Comparison of ENCODE assay signal across 9 cellular contexts in the genomic region with DNA sequence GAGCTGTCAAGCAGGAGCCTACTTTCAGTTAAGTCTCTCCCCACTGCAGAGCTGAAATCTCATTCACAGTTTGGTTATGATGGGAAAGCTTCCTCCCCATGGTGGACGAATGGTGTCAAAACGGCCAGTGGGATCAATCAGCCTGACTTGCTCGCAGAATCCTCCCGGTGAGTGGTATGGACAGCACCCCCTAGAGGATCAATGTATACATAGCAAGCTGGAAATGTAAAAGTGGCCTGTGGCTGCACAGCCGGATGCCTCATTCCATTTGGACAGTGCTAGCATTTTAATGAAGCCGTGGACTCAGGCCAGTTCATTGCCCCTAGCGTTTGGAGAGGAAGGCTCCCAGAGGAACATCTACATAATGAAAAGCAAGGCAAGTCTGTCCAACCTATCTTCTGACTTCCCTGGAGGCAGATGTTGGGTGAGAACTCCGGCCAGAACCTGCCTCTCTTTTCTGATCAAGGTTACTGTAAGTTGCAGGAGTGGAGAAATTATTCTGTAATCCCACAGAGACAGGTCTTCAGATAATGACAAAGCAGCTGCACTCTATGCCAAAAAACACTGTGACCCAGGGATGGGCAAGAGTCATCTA.
A peak's percentile ranks its signal among the peaks of the same experiment; 100 is the strongest.
DNase-seq lines count a peak whose midpoint lies in the region; ATAC-seq, FAIRE-seq and TF ChIP-seq lines count a peak whose summit lies in the region.
"Had no signal": no experiment of that assay in that cellular context is flagged by ENCODE, and none has a peak within 500 bp of the region (broad histone marks: within the 10 kb centered on the region; RNA-seq: fewer than 3 reads in every experiment).

No MANE protein-coding gene starts in this region.

- no peak overlapping the region for H3K23ac ChIP-seq in H1 (ENCODE audit: insufficient read length)

- H3K9me3 Mint-ChIP-seq in activated CD8-positive, alpha-beta T cell treated with anti-CD3 and anti-CD28 coated beads for 36 hours = no peaks in the 10 kb centered on the region
- H3K9me3 Mint-ChIP-seq in activated CD8-positive, alpha-beta T cell treated with anti-CD3 and anti-CD28 coated beads, Interleukin-2, amount 10 ng/mL, durations not matched to agents 7 days and 5 days (ENCODE audit: insufficient read depth) = no peaks in the 10 kb centered on the region

- no peak overlapping the region for H3K27ac ChIP-seq in H1 (ENCODE audit: low read depth, low read length)
- H3K27ac ChIP-seq in neural cell (ENCODE audit: low read length) = no peak overlapping the region

- no peak overlapping the region for H2BK20ac ChIP-seq in H1 (ENCODE audit: low read length)

- H3K4me3 Mint-ChIP-seq in activated CD8-positive, alpha-beta T cell treated with anti-CD3 and anti-CD28 coated beads for 36 hours = no peak overlapping the region
- H3K4me3 Mint-ChIP-seq in activated CD8-positive, alpha-beta T cell treated with anti-CD3 and anti-CD28 coated beads, Interleukin-2, amount 10 ng/mL, durations not matched to agents 7 days and 5 days = no peak overlapping the region

- WGBS in H1 (ENCODE audit: extremely low coverage in 1 of 2, insufficient coverage in 1 of 2, insufficient read length in 1 of 2, insufficient replicate concordance in 2 of 2, low coverage in 1 of 2, low lambda C conversion rate in 2 of 2, missing lambda C conversion rate in 1 of 2), 2 experiments = 52% methylated on average over 8 of the region's 8 CpGs; no CpG with 5 or more reads in 1 of the 2 experiments

- no peaks in the 10 kb centered on the region for H3K9me3 ChIP-seq in H1 (ENCODE audit: insufficient read depth in 2 of 2, low read depth in 1 of 2, low read length in 1 of 2)
- no peaks in the 10 kb centered on the region for H3K9me3 ChIP-seq in neural cell (ENCODE audit: low read length)

- no peaks in the 10 kb centered on the region for H3K23me2 ChIP-seq in H1 (ENCODE audit: low read depth, low read length)

- POLR2A ChIA-PET in activated CD8-positive, alpha-beta T cell treated with anti-CD3 and anti-CD28 coated beads for 36 hours (lab: Charles Lee) = no interaction called here
- POLR2A ChIA-PET in activated CD8-positive, alpha-beta T cell treated with anti-CD3 and anti-CD28 coated beads, Interleukin-2, amount 10 ng/mL, durations not matched to agents 7 days and 5 days (lab: Charles Lee) = no interaction called here
- POLR2A ChIA-PET in H1 (lab: Charles Lee; ENCODE audit: partially characterized antibody) = no interaction called here

- H2AK5ac ChIP-seq in H1 (ENCODE audit: low read depth, low read length) = no peak overlapping the region

- no peaks in the 10 kb centered on the region for H3K36me3 Mint-ChIP-seq in activated CD8-positive, alpha-beta T cell treated with anti-CD3 and anti-CD28 coated beads for 36 hours (ENCODE audit: low read depth)
- no peaks in the 10 kb centered on the region for H3K36me3 Mint-ChIP-seq in activated CD8-positive, alpha-beta T cell treated with anti-CD3 and anti-CD28 coated beads, Interleukin-2, amount 10 ng/mL, durations not matched to agents 7 days and 5 days (ENCODE audit: low read depth)

- peak; percentile 92 for FAIRE-seq in H1 (lab: Jason Lieb, UNC)
- FAIRE-seq: G401.6 had no signal

- no peak overlapping the region for H4K5ac ChIP-seq in H1 (ENCODE audit: insufficient read length, low read depth, low read length)

- no peak for TF ChIP-seq POLR2A in H1 (IDR thresholded peaks at IDR 0.05; ENCODE audit: control extremely low read depth in 1 of 2, low read depth in 2 of 2, low read length in 2 of 2)

- H3K9me2 ChIP-seq in neural cell (ENCODE audit: insufficient read depth, low read length) = no peaks in the 10 kb centered on the region

- H4K91ac ChIP-seq in H1 (replicated peaks; ENCODE audit: insufficient read length, low read length) = no peak overlapping the region

- H3K27me3 Mint-ChIP-seq in activated CD8-positive, alpha-beta T cell treated with anti-CD3 and anti-CD28 coated beads for 36 hours = no peaks in the 10 kb centered on the region
- no peaks in the 10 kb centered on the region for H3K27me3 Mint-ChIP-seq in activated CD8-positive, alpha-beta T cell treated with anti-CD3 and anti-CD28 coated beads, Interleukin-2, amount 10 ng/mL, durations not matched to agents 7 days and 5 days (ENCODE audit: low read depth)

- no peaks in the 10 kb centered on the region; the same call in 1 of the 2 replicates for H3K79me1 ChIP-seq in H1 (ENCODE audit: low read depth, low read length)

- peak; percentile 64 to 76 for TF ChIP-seq RAD21 in H1 (IDR thresholded peaks at IDR 0.05 in 1 of 2, conservative IDR thresholded peaks at IDR 0.05 in 1 of 2; ENCODE audit: low read depth in 2 of 2, low read length in 2 of 2)
- peak; percentile 33 for TF ChIP-seq RAD21 in neural cell (conservative IDR thresholded peaks at IDR 0.05)

- H4K20me1 ChIP-seq in H1 (replicated peaks in 1 of 2; ENCODE audit: control insufficient read depth in 1 of 2, insufficient read depth in 2 of 2, low read length in 2 of 2) (no peaks in the 10 kb centered on the region), neural cell (ENCODE audit: insufficient read depth) (no peaks in the 10 kb centered on the region)

- no peak overlapping the region for H2BK5ac ChIP-seq in H1 (ENCODE audit: low read depth, low read length)

- H3K4me3 ChIP-seq in H1 (ENCODE audit: extremely low read depth in 1 of 4, insufficient read depth in 2 of 4, low read depth in 3 of 4, low read length in 4 of 4) (no peak overlapping the region), neural cell (ENCODE audit: low read length) (no peak overlapping the region)

- no peak overlapping the region for H2BK12ac ChIP-seq in H1 (ENCODE audit: low read depth, low read length)

- H3K14ac ChIP-seq in H1 (ENCODE audit: insufficient read length) = no peak overlapping the region

- H3K4me1 Mint-ChIP-seq in activated CD8-positive, alpha-beta T cell treated with anti-CD3 and anti-CD28 coated beads for 36 hours (ENCODE audit: low read depth) = no peaks in the 10 kb centered on the region
- H3K4me1 Mint-ChIP-seq in activated CD8-positive, alpha-beta T cell treated with anti-CD3 and anti-CD28 coated beads, Interleukin-2, amount 10 ng/mL, durations not matched to agents 7 days and 5 days (ENCODE audit: low read depth) = no peaks in the 10 kb centered on the region

- no peak overlapping the region for H2AFZ ChIP-seq in H1 (ENCODE audit: low read length)
- H2AFZ ChIP-seq in neural cell (ENCODE audit: low read depth, low read length) = no peak overlapping the region

- no peak overlapping the region for H3K56ac ChIP-seq in H1 (replicated peaks; ENCODE audit: insufficient read length, low read depth, low read length)

- H3K79me2 ChIP-seq in H1 (ENCODE audit: control insufficient read depth in 1 of 2, insufficient read depth in 2 of 2, low read length in 2 of 2) = no peaks in the 10 kb centered on the region
- no peaks in the 10 kb centered on the region for H3K79me2 ChIP-seq in neural cell (replicated peaks; ENCODE audit: insufficient read depth, low read length)

- peak; percentile 37 for ATAC-seq in activated CD8-positive, alpha-beta T cell treated with anti-CD3 and anti-CD28 coated beads for 36 hours
- no peak for ATAC-seq in activated CD8-positive, alpha-beta T cell treated with anti-CD3 and anti-CD28 coated beads, Interleukin-2, amount 10 ng/mL, durations not matched to agents 7 days and 5 days
- no peak for ATAC-seq in HG03354 (IDR thresholded peaks at IDR 0.05; ENCODE audit: poor library complexity, severe bottlenecking, unreplicated experiment)

- intact Hi-C loops in activated CD8-positive, alpha-beta T cell treated with anti-CD3 and anti-CD28 coated beads for 36 hours (cut with micrococcal nuclease) = no loop called here

- H2BK120ac ChIP-seq in H1 (replicated peaks; ENCODE audit: low read depth, low read length) = no peak overlapping the region

- TF ChIP-seq EP300 in H1 (IDR thresholded peaks at IDR 0.05; ENCODE audit: borderline replicate concordance in 1 of 2, low read depth in 2 of 2, low read length in 2 of 2) (no peak), neural cell (conservative IDR thresholded peaks at IDR 0.05; ENCODE audit: poor library complexity, severe bottlenecking) (no peak)

- H3K9ac ChIP-seq in H1 (replicated peaks in 1 of 4; ENCODE audit: extremely low read depth in 1 of 4, low read depth in 3 of 4, low read length in 3 of 4) (no peak overlapping the region), neural cell (ENCODE audit: low read length) (no peak overlapping the region)

- CTCF ChIA-PET in activated CD8-positive, alpha-beta T cell treated with anti-CD3 and anti-CD28 coated beads for 36 hours (lab: Charles Lee) = interaction anchor here (0.7 to 3.1 kb wide), 8 partner anchors 11 to 442 kb away, joined by 3 to 19 read pairs (median 4); no protein-coding TSS in a partner anchor
- CTCF ChIA-PET in activated CD8-positive, alpha-beta T cell treated with anti-CD3 and anti-CD28 coated beads, Interleukin-2, amount 10 ng/mL, durations not matched to agents 7 days and 5 days (lab: Charles Lee) = interaction anchor here (0.7 to 1.6 kb wide), 3 partner anchors 11 to 26 kb away, joined by 3 read pairs; no protein-coding TSS in a partner anchor
- CTCF ChIA-PET in H1 (lab: Charles Lee; ENCODE audit: partially characterized antibody) = interaction anchor here (0.6 to 9.5 kb wide), 56 partner anchors 8 to 874 kb away, joined by 3 to 146 read pairs (median 4); no protein-coding TSS in a partner anchor

- TF ChIP-seq CTCF in activated CD8-positive, alpha-beta T cell treated with anti-CD3 and anti-CD28 coated beads for 36 hours (IDR thresholded peaks at IDR 0.05) = peak; percentile 20
- TF ChIP-seq CTCF in H1 (IDR thresholded peaks at IDR 0.05; ENCODE audit: control extremely low read depth in 1 of 3, insufficient read depth in 1 of 3, low read depth in 1 of 3, low read length in 3 of 3) (peak; percentile 72 to 92 (median 82)), neural cell (IDR thresholded peaks at IDR 0.05; ENCODE audit: poor library complexity, severe bottlenecking) (peak; percentile 53)

- H3K27me3 ChIP-seq in H1 (replicated peaks in 1 of 4; ENCODE audit: control insufficient read depth in 3 of 4, extremely low read depth in 1 of 4, insufficient read depth in 3 of 4, low read length in 3 of 4) = no peaks in the 10 kb centered on the region
- H3K27me3 ChIP-seq in neural cell (ENCODE audit: insufficient read depth, low read depth, low read length) = no peaks in the 10 kb centered on the region

- H4K8ac ChIP-seq in H1 (ENCODE audit: extremely low read depth, insufficient read depth, low read length) = no peak overlapping the region

- no peak overlapping the region for H3K4me2 ChIP-seq in H1 (ENCODE audit: insufficient read depth in 1 of 2, low read depth in 2 of 2, low read length in 2 of 2)
- H3K4me2 ChIP-seq in neural cell (ENCODE audit: low read length) = no peak overlapping the region

- H3K36me3 ChIP-seq in H1 (ENCODE audit: control insufficient read depth in 2 of 4, insufficient read depth in 4 of 4, low read length in 3 of 4) (no peaks in the 10 kb centered on the region), neural cell (ENCODE audit: insufficient read depth, low read length) (no peaks in the 10 kb centered on the region)

- no peak overlapping the region for H3K27ac Mint-ChIP-seq in activated CD8-positive, alpha-beta T cell treated with anti-CD3 and anti-CD28 coated beads for 36 hours
- H3K27ac Mint-ChIP-seq in activated CD8-positive, alpha-beta T cell treated with anti-CD3 and anti-CD28 coated beads, Interleukin-2, amount 10 ng/mL, durations not matched to agents 7 days and 5 days = no peak overlapping the region

- H2BK15ac ChIP-seq in H1 (ENCODE audit: low read length) = no peak overlapping the region

- no peak overlapping the region for H3K18ac ChIP-seq in H1 (ENCODE audit: extremely low read depth, low read length)

- no peak overlapping the region for H3K4ac ChIP-seq in H1 (replicated peaks; ENCODE audit: insufficient read length, low read depth, low read length)

- H3K4me1 ChIP-seq in H1 (replicated peaks in 1 of 4; ENCODE audit: control insufficient read depth in 3 of 4, insufficient read depth in 4 of 4, low read length in 3 of 4) = no peaks in the 10 kb centered on the region; a peak in 1 of 7 replicates

- peak; percentile 4 for DNase-seq in activated CD8-positive, alpha-beta T cell treated with anti-CD3 and anti-CD28 coated beads for 36 hours
- DNase-seq in activated CD8-positive, alpha-beta T cell treated with anti-CD3 and anti-CD28 coated beads, Interleukin-2, amount 10 ng/mL, durations not matched to agents 7 days and 5 days = no peak
- DNase-seq in NCI-H2081 (lab: John Stamatoyannopoulos, UW) = peak; percentile 37 to 70
- DNase-seq in H1 (ENCODE audit: low read depth in 1 of 2, low spot score in 2 of 2) = peak in 1 of 2 experiments; percentile 23
- DNase-seq in NOMO-1 treated with DMSO at 0.1 percent for 48 hours (lab: John Stamatoyannopoulos, UW; ENCODE audit: unreplicated experiment) = no peak
- DNase-seq in activated CD4-positive, alpha-beta T cell treated with anti-CD3 and anti-CD28 coated beads for 4 hours = no peak

- no peaks in the 10 kb centered on the region for H3F3A ChIP-seq in neural cell (ENCODE audit: insufficient read depth, low read length, poor library complexity, severe bottlenecking)

Comparison
In these comparisons a context has a peak if more than half of its experiments do, and no peak if none do; other contexts are left out.
1. DNase-seq: peak in activated CD8-positive, alpha-beta T cell treated with anti-CD3 and anti-CD28 coated beads for 36 hours (single experiment) and NCI-H2081 (2 of 2); none in activated CD8-positive, alpha-beta T cell treated with anti-CD3 and anti-CD28 coated beads, Interleukin-2, amount 10 ng/mL, durations not matched to agents 7 days and 5 days (single experiment), NOMO-1 treated with DMSO at 0.1 percent for 48 hours (single experiment) and activated CD4-positive, alpha-beta T cell treated with anti-CD3 and anti-CD28 coated beads for 4 hours (0 of 2).
2. CTCF ChIP-seq: peak in every context shown above with its lines; median percentile 82 in H1; 53 in neural cell; 20 in activated CD8-positive, alpha-beta T cell treated with anti-CD3 and anti-CD28 coated beads for 36 hours.